ENCODE assay signal across 21 cellular contexts in genomic region chr1:154792899-154793298, GRCh38.
"Had no signal": no experiment of that assay in that cellular context is flagged by ENCODE, and none has a peak within 500 bp of the region (broad histone marks: within the 10 kb centered on the region; RNA-seq: fewer than 3 reads in every experiment).

No MANE protein-coding gene starts in this region.

- H3K4me3 Mint-ChIP-seq: dendritic cell treated with granulocyte-macrophage colony-stimulating factor and Interleukin-4, amounts not matched to agents 40 ng/mL and 50 ng/mL, for 4 days; natural killer cell; neural crest cell; stimulated activated naive B cell treated with anti-CD40 and anti-IgM and Interleukin-4, amounts not matched to agents 10 μg/mL and 1 μg/mL and 100 μg/mL, for 72 hours had no signal

- H3K9me3 Mint-ChIP-seq: dendritic cell treated with granulocyte-macrophage colony-stimulating factor and Interleukin-4, amounts not matched to agents 40 ng/mL and 50 ng/mL, for 4 days; effector memory CD8-positive, alpha-beta T cell; natural killer cell; neural crest cell; stimulated activated naive B cell treated with anti-CD40 and anti-IgM and Interleukin-4, amounts not matched to agents 10 μg/mL and 1 μg/mL and 100 μg/mL, for 72 hours; stimulated activated naive CD8-positive, alpha-beta T cell treated with anti-CD3 and anti-CD28 coated beads, Interleukin-15, amount 100 ng/mL, for 72 hours had no signal

- DNase-seq: effector memory CD8-positive, alpha-beta T cell; gastrocnemius medialis; glutamatergic neuron; islet precursor cell; mucosa of descending colon; natural killer cell; sigmoid colon; stimulated activated CD4-positive, alpha-beta T cell treated with anti-CD3 and anti-CD28 coated beads, Interleukin-2, amount 100 ng/mL, for 24 hours; stimulated activated CD4-positive, alpha-beta T cell treated with anti-CD3 and anti-CD28 coated beads, Interleukin-4, amount 100 ng/mL, for 4 hours; stimulated activated naive B cell treated with anti-CD40 and anti-IgM and Interleukin-4, amounts not matched to agents 10 μg/mL and 1 μg/mL and 100 μg/mL, for 72 hours; stimulated activated naive CD8-positive, alpha-beta T cell treated with anti-CD3 and anti-CD28 coated beads, Interleukin-15, amount 100 ng/mL, for 72 hours; testis; upper lobe of right lung had no signal

- H3K4me3 ChIP-seq: esophagus muscularis mucosa, gastrocnemius medialis, mucosa of descending colon, right atrium auricular region, sigmoid colon, skin epidermis, testis, tibial nerve, upper lobe of right lung had no signal

- H3K36me3 ChIP-seq: esophagus muscularis mucosa, gastrocnemius medialis, right atrium auricular region, sigmoid colon, tibial nerve, upper lobe of right lung had no signal

- ATAC-seq: effector memory CD8-positive, alpha-beta T cell; gastrocnemius medialis; left lobe of liver; mucosa of descending colon; natural killer cell; stimulated activated naive B cell treated with anti-CD40 and anti-IgM and Interleukin-4, amounts not matched to agents 10 μg/mL and 1 μg/mL and 100 μg/mL, for 72 hours; stimulated activated naive CD8-positive, alpha-beta T cell treated with anti-CD3 and anti-CD28 coated beads, Interleukin-15, amount 100 ng/mL, for 72 hours; upper lobe of right lung had no signal

- H3K27ac ChIP-seq: epithelial cell of prostate, gastrocnemius medialis, right atrium auricular region, testis, tibial nerve, upper lobe of right lung had no signal

- H3K9me3 ChIP-seq: esophagus muscularis mucosa, gastrocnemius medialis, mucosa of descending colon, right atrium auricular region, sigmoid colon, testis, tibial nerve, upper lobe of right lung had no signal

- H3K27ac Mint-ChIP-seq: dendritic cell treated with granulocyte-macrophage colony-stimulating factor and Interleukin-4, amounts not matched to agents 40 ng/mL and 50 ng/mL, for 4 days; natural killer cell; stimulated activated naive CD8-positive, alpha-beta T cell treated with anti-CD3 and anti-CD28 coated beads, Interleukin-15, amount 100 ng/mL, for 72 hours had no signal

- H3K4me1 ChIP-seq: testis, upper lobe of right lung had no signal

- H3K27me3 ChIP-seq: esophagus muscularis mucosa, gastrocnemius medialis, right atrium auricular region, sigmoid colon, testis, upper lobe of right lung had no signal

- H3K27me3 Mint-ChIP-seq: stimulated activated naive CD8-positive, alpha-beta T cell treated with anti-CD3 and anti-CD28 coated beads, Interleukin-15, amount 100 ng/mL, for 72 hours had no signal

- H3K36me3 Mint-ChIP-seq: natural killer cell; stimulated activated naive B cell treated with anti-CD40 and anti-IgM and Interleukin-4, amounts not matched to agents 10 μg/mL and 1 μg/mL and 100 μg/mL, for 72 hours had no signal
